ENCODE assay signal across 9 cellular contexts in the genomic region with DNA sequence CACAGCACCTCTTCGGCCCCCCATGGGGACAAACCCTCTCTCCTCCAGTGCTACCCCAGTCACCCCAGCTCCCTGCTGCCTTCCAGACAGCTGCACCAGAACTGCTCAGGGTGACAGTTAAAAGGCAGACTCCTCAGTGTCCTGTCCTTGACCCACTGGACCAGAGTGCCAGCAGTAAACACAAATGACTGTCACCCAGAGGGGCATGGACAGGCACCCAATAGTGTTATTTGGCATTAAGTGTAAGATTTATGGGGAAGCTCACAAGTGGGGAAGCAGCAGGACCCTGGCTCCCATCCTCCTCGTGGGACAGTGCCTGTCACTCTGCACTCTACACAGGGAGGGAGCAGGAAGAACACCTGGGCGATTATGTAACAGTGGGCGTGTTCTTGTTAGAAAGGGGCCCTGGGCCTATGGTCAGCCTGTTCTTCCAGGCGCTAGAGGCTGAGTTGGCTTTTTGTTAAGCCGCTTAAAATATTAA. TPM values are rescaled to one million over a fixed set of nuclear protein-coding genes. Genes with fewer than 3 reads are reported as not detected.
DNase-seq lines count a peak whose midpoint lies in the region; ATAC-seq and TF ChIP-seq lines count a peak whose summit lies in the region.
"Had no signal": no experiment of that assay in that cellular context is flagged by ENCODE, and none has a peak within 500 bp of the region (broad histone marks: within the 10 kb centered on the region; RNA-seq: fewer than 3 reads in every experiment).

No MANE protein-coding gene starts in this region.

- H3K27ac ChIP-seq in SK-N-MC (peak overlapping the region; percentile 31; the same call in 1 of the 2 replicates), tibial artery (peak overlapping the region; percentile 46 to 47), GM23248 (no peak overlapping the region)

- no peaks in the 10 kb centered on the region for H3K9me3 Mint-ChIP-seq in activated CD4-positive, alpha-beta T cell treated with anti-CD3 and anti-CD28 coated beads, Interleukin-2, amount 10 ng/mL, durations not matched to agents 7 days and 5 days
- no peaks in the 10 kb centered on the region for H3K9me3 Mint-ChIP-seq in immature natural killer cell

- H3K4me3 Mint-ChIP-seq in activated CD4-positive, alpha-beta T cell treated with anti-CD3 and anti-CD28 coated beads, Interleukin-2, amount 10 ng/mL, durations not matched to agents 7 days and 5 days: no peak overlapping the region
- no peak overlapping the region for H3K4me3 Mint-ChIP-seq in immature natural killer cell

- H4K20me1 ChIP-seq in GM23248 (ENCODE audit: insufficient read depth): peaks cover 5% of the 10 kb centered on the region; the same call in 1 of the 2 replicates

- H3K9me3 ChIP-seq in SK-N-MC (ENCODE audit: low read depth, low read length) (no peaks in the 10 kb centered on the region), tibial artery (no peaks in the 10 kb centered on the region), GM23248 (ENCODE audit: low read depth) (no peaks in the 10 kb centered on the region)

- no peaks in the 10 kb centered on the region for H3K27me3 Mint-ChIP-seq in activated CD4-positive, alpha-beta T cell treated with anti-CD3 and anti-CD28 coated beads, Interleukin-2, amount 10 ng/mL, durations not matched to agents 7 days and 5 days
- H3K27me3 Mint-ChIP-seq in immature natural killer cell (ENCODE audit: low read depth in 3 of 3): peaks cover 8 to 10% (median 8%) of the 10 kb centered on the region in 3 donors

- no peak for ATAC-seq in GM18498 (IDR thresholded peaks at IDR 0.05; ENCODE audit: unreplicated experiment)

- H3K27me3 ChIP-seq in tibial artery: no peaks in the 10 kb centered on the region
- H3K27me3 ChIP-seq in GM23248 (replicated peaks; ENCODE audit: insufficient read depth): no peaks in the 10 kb centered on the region

- H3K4me3 ChIP-seq in SK-N-MC: no peak overlapping the region
- no peak overlapping the region for H3K4me3 ChIP-seq in tibial artery
- H3K4me3 ChIP-seq in GM23248: no peak overlapping the region

- DNase-seq in activated CD4-positive, alpha-beta T cell treated with anti-CD3 and anti-CD28 coated beads, Interleukin-2, amount 10 ng/mL, durations not matched to agents 7 days and 5 days: no peak
- no peak for DNase-seq in activated CD4-positive, alpha-beta T cell treated with anti-CD3 and anti-CD28 coated beads for 4 hours
- no peak for DNase-seq in SK-N-MC (ENCODE audit: low read depth, low spot score)
- DNase-seq in immature natural killer cell: no peak
- no peak for DNase-seq in tibial artery
- DNase-seq in GM23248: no peak
- no peak for DNase-seq in NCI-H526 treated with DMSO at 0.1 percent for 48 hours (lab: John Stamatoyannopoulos, UW)

- peaks cover 49% of the 10 kb centered on the region for H3K79me2 ChIP-seq in GM23248 (ENCODE audit: insufficient read depth)

- TF ChIP-seq CTCF in tibial artery (IDR thresholded peaks at IDR 0.05): no peak

- intact Hi-C loops in tibial artery (cut with DNase I; ENCODE audit: low total_unique reads): loop anchor here (5.0 to 10.0 kb wide), 3 partner anchors 35 to 210 kb away; a partner anchor contains a TSS

- peak overlapping the region; percentile 73 for H3K27ac Mint-ChIP-seq in activated CD4-positive, alpha-beta T cell treated with anti-CD3 and anti-CD28 coated beads, Interleukin-2, amount 10 ng/mL, durations not matched to agents 7 days and 5 days
- H3K27ac Mint-ChIP-seq in immature natural killer cell: peak overlapping the region; percentile 27 to 76 (median 63)

- CTCF ChIA-PET in activated CD4-positive, alpha-beta T cell treated with anti-CD3 and anti-CD28 coated beads, Interleukin-2, amount 10 ng/mL, durations not matched to agents 7 days and 5 days (lab: Charles Lee): interaction anchor here (1.5 to 11.4 kb wide), 2 partner anchors 12 to 32 kb away, joined by 8 to 216 read pairs; a partner anchor contains a TSS

- H3F3A ChIP-seq in GM23248 (ENCODE audit: insufficient read depth): peaks cover 31% of the 10 kb centered on the region

- H3K9me2 ChIP-seq in GM23248 (ENCODE audit: insufficient read depth): no peaks in the 10 kb centered on the region

- in situ Hi-C loops in GM23248 (cut with MboI): no loop called here

- POLR2A ChIA-PET in activated CD4-positive, alpha-beta T cell treated with anti-CD3 and anti-CD28 coated beads, Interleukin-2, amount 10 ng/mL, durations not matched to agents 7 days and 5 days (lab: Charles Lee): no interaction called here

- H3K4me1 ChIP-seq in tibial artery (peaks cover 14 to 88% (median 71%) of the 10 kb centered on the region in 4 donors), GM23248 (ENCODE audit: insufficient read depth) (peaks cover 21% of the 10 kb centered on the region)

- 47 to 48% methylated on average over 6 of the region's 6 CpGs for WGBS in GM23248 (ENCODE audit: low coverage in 1 of 2, low lambda C conversion rate in 2 of 2, missing lambda C conversion rate in 2 of 2), 2 experiments

- no peak overlapping the region for H3K4me2 ChIP-seq in GM23248 (ENCODE audit: unreplicated experiment)

- H2AFZ ChIP-seq in GM23248: no peak overlapping the region

- H3K36me3 Mint-ChIP-seq in activated CD4-positive, alpha-beta T cell treated with anti-CD3 and anti-CD28 coated beads, Interleukin-2, amount 10 ng/mL, durations not matched to agents 7 days and 5 days (ENCODE audit: low read depth): peaks cover 71% of the 10 kb centered on the region
- H3K36me3 Mint-ChIP-seq in immature natural killer cell: peaks cover 5 to 18% (median 9%) of the 10 kb centered on the region in 3 donors

- peaks cover 37% of the 10 kb centered on the region for H3K36me3 ChIP-seq in SK-N-MC (ENCODE audit: insufficient read depth, low read length)
- H3K36me3 ChIP-seq in tibial artery: peaks cover 17 to 81% (median 30%) of the 10 kb centered on the region in 3 donors
- H3K36me3 ChIP-seq in GM23248 (ENCODE audit: low read depth): peaks cover 3% of the 10 kb centered on the region; the same call in 1 of the 2 replicates

- H3K9ac ChIP-seq in SK-N-MC (ENCODE audit: insufficient read length): no peak overlapping the region
- no peak overlapping the region for H3K9ac ChIP-seq in GM23248

- peaks cover 90% of the 10 kb centered on the region for H3K4me1 Mint-ChIP-seq in activated CD4-positive, alpha-beta T cell treated with anti-CD3 and anti-CD28 coated beads, Interleukin-2, amount 10 ng/mL, durations not matched to agents 7 days and 5 days
- H3K4me1 Mint-ChIP-seq in immature natural killer cell: peaks cover 79 to 86% of the 10 kb centered on the region in 2 donors

RNA-seq across cellular contexts. Expression of a gene that starts 5.0 kb away (rescaled TPM):
- total RNA-seq in activated CD4-positive, alpha-beta T cell treated with anti-CD3 and anti-CD28 coated beads, Interleukin-2, amount 10 ng/mL, durations not matched to agents 7 days and 5 days: 10 to 100 TPM; 51.8 to 69.3 TPM
- polyA plus RNA-seq in immature natural killer cell (100 to 1,000 TPM; 139 to 239 (median 180) TPM), GM23248 (2016; fragmentation: Nextera tagmentation; extraction: Ambion mirVana) (114 and 119 TPM in 2 replicates)
- total RNA-seq in GM23248 (2014; rRNA removed; shearing (Covaris generic)): 81.6 and 93.9 TPM in 2 replicates

RNA-seq across cellular contexts. Expression of a gene that starts 7.2 kb away (rescaled TPM):
- 100 to 1,000 TPM; 372 to 437 TPM for total RNA-seq in activated CD4-positive, alpha-beta T cell treated with anti-CD3 and anti-CD28 coated beads, Interleukin-2, amount 10 ng/mL, durations not matched to agents 7 days and 5 days
- polyA plus RNA-seq in immature natural killer cell (100 to 1,000 TPM in 1 of 3 donors, 10 to 100 TPM in 2; 48.9 to 113 (median 69.4) TPM), GM23248 (2016; fragmentation: Nextera tagmentation; extraction: Ambion mirVana) (282 and 293 TPM in 2 replicates)
- total RNA-seq in GM23248 (2014; rRNA removed; shearing (Covaris generic)): 481 and 529 TPM in 2 replicates

RNA-seq across cellular contexts. Expression of a gene that starts 25.4 kb away (rescaled TPM):
- 10 to 100 TPM; 34.8 to 40.0 TPM for total RNA-seq in activated CD4-positive, alpha-beta T cell treated with anti-CD3 and anti-CD28 coated beads, Interleukin-2, amount 10 ng/mL, durations not matched to agents 7 days and 5 days
- polyA plus RNA-seq in immature natural killer cell (10 to 100 TPM; 13.8 to 30.5 (median 18.4) TPM), GM23248 (2016; fragmentation: Nextera tagmentation; extraction: Ambion mirVana) (20.2 and 20.6 TPM in 2 replicates)
- 26.2 and 27.1 TPM in 2 replicates for total RNA-seq in GM23248 (2014; rRNA removed; shearing (Covaris generic))

RNA-seq across cellular contexts. Expression of a gene that starts 43.0 kb away (rescaled TPM):
- 1 to 10 TPM; 8.4 to 9.3 TPM for total RNA-seq in activated CD4-positive, alpha-beta T cell treated with anti-CD3 and anti-CD28 coated beads, Interleukin-2, amount 10 ng/mL, durations not matched to agents 7 days and 5 days
- not detected for polyA plus RNA-seq in immature natural killer cell
- not detected in 2 replicates for total RNA-seq in GM23248 (2014; rRNA removed; shearing (Covaris generic))
- not detected in 2 replicates for polyA plus RNA-seq in GM23248 (2016; fragmentation: Nextera tagmentation; extraction: Ambion mirVana)
- total RNA-seq: kidney epithelial cell had no signal
